In genomic region chr2:80007722-80008503, GRCh38 we compare ENCODE assay signal across 29 cellular contexts.
DNase-seq lines count a peak whose midpoint lies in the region; ATAC-seq, FAIRE-seq and TF ChIP-seq lines count a peak whose summit lies in the region.
"Had no signal": no experiment of that assay in that cellular context is flagged by ENCODE, and none has a peak within 500 bp of the region (broad histone marks: within the 10 kb centered on the region; RNA-seq: fewer than 3 reads in every experiment).

No MANE protein-coding gene starts in this region.

- H3K27ac ChIP-seq in HUES6 (ENCODE audit: low read depth, low read length), result no peak overlapping the region
- H3K27ac ChIP-seq: parathyroid adenoma, sigmoid colon, suprapubic skin had no signal

- H3K9ac ChIP-seq in HUES6 (ENCODE audit: low read length), result no peak overlapping the region
- H3K9ac ChIP-seq: parathyroid adenoma had no signal

- H3K4me1 ChIP-seq in HUES6 (ENCODE audit: control insufficient read depth, insufficient read depth, low read length), result peaks cover 21% of the 10 kb centered on the region
- H3K4me1 ChIP-seq: parathyroid adenoma, sigmoid colon, suprapubic skin had no signal

- H3K36me3 ChIP-seq in HUES6 (ENCODE audit: control insufficient read depth, insufficient read depth, low read length) (no peaks in the 10 kb centered on the region), bronchial epithelial cell (ENCODE audit: control insufficient read depth, insufficient read depth, low read length) (no peaks in the 10 kb centered on the region)
- H3K36me3 ChIP-seq: MG63, sigmoid colon, suprapubic skin had no signal

- ATAC-seq in GM18520 (IDR thresholded peaks at IDR 0.05; ENCODE audit: unreplicated experiment), result no peak
- ATAC-seq: activated CD8-positive, alpha-beta memory T cell treated with anti-CD3 and anti-CD28 coated beads, Interleukin-2, amount 10 ng/mL, durations not matched to agents 7 days and 5 days; stimulated activated naive B cell treated with anti-CD40 and anti-IgM and Interleukin-4, amounts not matched to agents 10 μg/mL and 1 μg/mL and 100 μg/mL, for 72 hours had no signal

- H3K9me3 ChIP-seq in HUES6 (ENCODE audit: control insufficient read depth, insufficient read depth, low read depth, low read length), result no peaks in the 10 kb centered on the region
- H3K9me3 ChIP-seq: MG63, suprapubic skin had no signal

- peaks cover 41% of the 10 kb centered on the region for H3K27me3 ChIP-seq in HUES6 (ENCODE audit: control insufficient read depth, insufficient read depth, low read length)
- H3K27me3 ChIP-seq in bronchial epithelial cell (ENCODE audit: control insufficient read depth, insufficient read depth, low read length), result no peaks in the 10 kb centered on the region
- H3K27me3 ChIP-seq: MG63, sigmoid colon, suprapubic skin had no signal

- no peak for TF ChIP-seq CTCF in bronchial epithelial cell (IDR thresholded peaks at IDR 0.05; ENCODE audit: insufficient read depth, low read length, severe bottlenecking)

- DNase-seq in A172 (ENCODE audit: low spot score) (peak; percentile 56), bronchial epithelial cell (ENCODE audit: low read depth) (no peak), left kidney (ENCODE audit: low read depth, low spot score) (peak; percentile 21), cerebellum (ENCODE audit: low spot score) (no peak)
- DNase-seq in NK-92 treated with Interleukin-12 subunit alpha and Interleukin-12 subunit beta, amount 100 ng/mL, for 24 hours (lab: John Stamatoyannopoulos, UW), result no peak
- no peak for DNase-seq in stimulated activated CD8-positive, alpha-beta memory T cell treated with anti-CD3 and anti-CD28 coated beads, Interleukin-4, amount 100 ng/mL, for 48 hours
- DNase-seq: 8988T; activated B cell treated with CpG ODN at 0.5 μM for 24 hours; activated CD4-positive, alpha-beta T cell treated with anti-CD3 and anti-CD28 coated beads, Interleukin-2, amount 50 U/mL, for 1 hour; activated CD8-positive, alpha-beta memory T cell treated with anti-CD3 and anti-CD28 coated beads, Interleukin-2, amount 10 ng/mL, durations not matched to agents 7 days and 5 days; activated naive CD4-positive, alpha-beta T cell treated with Interleukin-2 at 50 U/mL for 16 hours; activated T-cell treated with anti-CD3 and anti-CD28 coated beads, Interleukin-2, amount 50 U/mL, for 48 hours; CD4-positive, alpha-beta memory T cell; GOT3; hypothalamus; KG1; kidney glomerular epithelial cell; MG63; NCI-H2029; nephron progenitor cell; Right ventricle myocardium superior; sigmoid colon; stimulated activated CD4-positive, alpha-beta T cell treated with anti-CD3 and anti-CD28 coated beads, Interleukin-4, amount 100 ng/mL, for 4 hours; stimulated activated naive B cell treated with anti-CD40 and anti-IgM and Interleukin-4, amounts not matched to agents 10 μg/mL and 1 μg/mL and 100 μg/mL, for 72 hours; T1000 had no signal

- FAIRE-seq in bronchial epithelial cell (lab: Jason Lieb, UNC), result peak; percentile 75

- H3K4me3 ChIP-seq in HUES6 (ENCODE audit: low read depth, low read length) (peak overlapping the region; percentile 29), bronchial epithelial cell (ENCODE audit: low read depth, low read length) (no peak overlapping the region)
- H3K4me3 ChIP-seq: MG63, sigmoid colon, suprapubic skin had no signal

Comparison
In these comparisons a context has a peak if more than half of its experiments do, and no peak if none do; other contexts are left out.
1. DNase-seq: peak in A172 (single experiment) and left kidney (single experiment); none in bronchial epithelial cell (single experiment), NK-92 treated with Interleukin-12 subunit alpha and Interleukin-12 subunit beta, amount 100 ng/mL, for 24 hours (single experiment), stimulated activated CD8-positive, alpha-beta memory T cell treated with anti-CD3 and anti-CD28 coated beads, Interleukin-4, amount 100 ng/mL, for 48 hours (single experiment) and cerebellum (single experiment).